ENCODE assay signal across 1 cellular context in the genomic region with DNA sequence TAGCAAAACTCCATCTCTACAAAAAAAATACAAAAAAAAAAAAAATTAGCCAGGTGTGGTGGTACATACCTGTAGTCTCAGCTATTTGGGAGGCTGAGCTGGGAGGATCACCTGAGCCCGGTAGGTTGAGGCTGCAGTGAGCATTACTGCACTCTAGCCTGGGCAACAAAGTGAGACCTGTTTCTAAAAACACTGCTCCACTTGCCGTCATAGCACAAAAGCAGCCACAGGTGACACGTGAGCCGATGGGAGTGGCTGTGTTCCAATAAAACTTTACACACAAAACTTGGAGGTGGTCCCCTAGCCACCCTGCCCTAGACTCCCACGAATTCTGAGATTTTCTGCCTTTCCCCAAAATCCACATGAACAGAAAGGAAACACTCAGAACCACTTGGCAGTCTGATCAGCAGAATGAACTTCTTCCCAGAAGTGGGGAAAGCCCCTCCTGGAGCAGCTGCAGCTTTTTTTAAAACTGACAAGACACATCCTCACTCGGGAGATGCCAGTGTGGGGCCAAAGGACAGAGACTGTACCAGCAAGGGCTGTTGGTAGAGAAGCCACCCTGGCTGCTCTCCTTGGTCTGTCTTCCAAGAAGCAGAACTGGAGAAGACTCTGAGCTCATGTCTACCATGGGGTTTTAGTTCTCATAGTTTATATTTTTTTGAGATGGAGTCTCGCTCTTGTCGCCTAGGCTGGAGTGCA.
TF ChIP-seq lines count a peak whose summit lies in the region.

No MANE protein-coding gene starts in this region.

TF ChIP-seq in HepG2, 621 proteins besides CTCF, POLR2A, EP300 and RAD21:
- TF ChIP-seq ZBTB40 (IDR thresholded peaks at IDR 0.05) (no peak), ZBTB40 (CRISPR knock-in tag; IDR thresholded peaks at IDR 0.05) (peak; percentile 25; the same call in 1 of the 2 replicates), ZNF234 (CRISPR knock-in tag; conservative IDR thresholded peaks at IDR 0.05) (no peak)
